Comparison of ENCODE assay signal across 21 cellular contexts in genomic region chr11:33317662-33318061, GRCh38. TPM values are rescaled to one million over a fixed set of nuclear protein-coding genes. Genes with fewer than 3 reads are reported as not detected.
DNase-seq lines count a peak whose midpoint lies in the region; ATAC-seq, FAIRE-seq and TF ChIP-seq lines count a peak whose summit lies in the region.
"Had no signal": no experiment of that assay in that cellular context is flagged by ENCODE, and none has a peak within 500 bp of the region (broad histone marks: within the 10 kb centered on the region; RNA-seq: fewer than 3 reads in every experiment).

No MANE protein-coding gene starts in this region.

- H3K27ac Mint-ChIP-seq in CD4-positive, CD25-positive, alpha-beta regulatory T cell, result peak overlapping the region in 2 of 3 donors; percentile 50 to 78
- H3K27ac Mint-ChIP-seq: mesothelial cell of epicardium, nephron progenitor cell, T-cell had no signal

- 55 to 73% methylated on average over 1 of the region's 1 CpG for WGBS in transverse colon (ENCODE audit: low coverage in 1 of 2), 2 donors

- no peaks in the 10 kb centered on the region for H3K9me3 Mint-ChIP-seq in CD4-positive, CD25-positive, alpha-beta regulatory T cell
- H3K9me3 Mint-ChIP-seq: central memory CD8-positive, alpha-beta T cell; mesothelial cell of epicardium; nephron progenitor cell; T-cell had no signal

- H3K9me3 ChIP-seq in CD4-positive, CD25-positive, alpha-beta regulatory T cell (ENCODE audit: control insufficient read depth in 2 of 2, low read length in 2 of 2), result no peaks in the 10 kb centered on the region
- H3K9me3 ChIP-seq in transverse colon, result no peaks in the 10 kb centered on the region
- H3K9me3 ChIP-seq: thyroid gland had no signal

- H3K4me1 ChIP-seq in CD4-positive, CD25-positive, alpha-beta regulatory T cell (ENCODE audit: control insufficient read depth, insufficient read depth, low read length, poor library complexity, severe bottlenecking), result no peaks in the 10 kb centered on the region
- H3K4me1 ChIP-seq in foreskin keratinocyte, result peaks cover 7% of the 10 kb centered on the region
- peaks cover 5 to 56% (median 14%) of the 10 kb centered on the region in 4 donors for H3K4me1 ChIP-seq in transverse colon

- no peak for TF ChIP-seq POLR2A in transverse colon (IDR thresholded peaks at IDR 0.05)

- no peak for TF ChIP-seq EP300 in transverse colon (IDR thresholded peaks at IDR 0.05; ENCODE audit: low read depth)

- H3K27me3 Mint-ChIP-seq in CD4-positive, CD25-positive, alpha-beta regulatory T cell, result no peaks in the 10 kb centered on the region
- H3K27me3 Mint-ChIP-seq: central memory CD8-positive, alpha-beta T cell; T-cell had no signal

- H3K27me3 ChIP-seq in CD4-positive, CD25-positive, alpha-beta regulatory T cell (ENCODE audit: control insufficient read depth, insufficient read depth, low read length), result no peaks in the 10 kb centered on the region
- H3K27me3 ChIP-seq in foreskin keratinocyte (no peaks in the 10 kb centered on the region), transverse colon (no peaks in the 10 kb centered on the region)
- H3K27me3 ChIP-seq: thyroid gland had no signal

- H3K4me3 ChIP-seq in CD4-positive, CD25-positive, alpha-beta regulatory T cell (ENCODE audit: low read depth, low read length), result no peak overlapping the region
- no peak overlapping the region for H3K4me3 ChIP-seq in transverse colon
- H3K4me3 ChIP-seq: thyroid gland had no signal

- in situ Hi-C loops in transverse colon (cut with MboI; ENCODE audit: low pct_ligation_motif_present in 1 of 4, low pct_unique_long_range_greater_than_20kb in 1 of 4, low sequenced_read_pairs in 3 of 4), result no loop called here

- no peak overlapping the region for H3K4me3 Mint-ChIP-seq in CD4-positive, CD25-positive, alpha-beta regulatory T cell
- H3K4me3 Mint-ChIP-seq: central memory CD8-positive, alpha-beta T cell; mesothelial cell of epicardium; nephron progenitor cell; T-cell had no signal

- no peak for ATAC-seq in CD4-positive, CD25-positive, alpha-beta regulatory T cell (ENCODE audit: low read depth in 2 of 2)
- ATAC-seq in foreskin keratinocyte, result peak; percentile 86
- ATAC-seq: T-cell had no signal

- no peak for FAIRE-seq in GM19239 (lab: Jason Lieb, UNC)
- FAIRE-seq: D721Med, kidney had no signal

- no peak overlapping the region for H3K27ac ChIP-seq in CD4-positive, CD25-positive, alpha-beta regulatory T cell (ENCODE audit: insufficient read depth, low read length, poor library complexity, severe bottlenecking)
- no peak overlapping the region for H3K27ac ChIP-seq in foreskin keratinocyte
- no peak overlapping the region for H3K27ac ChIP-seq in transverse colon
- H3K27ac ChIP-seq: WERI-Rb-1 had no signal

- H3K4me1 Mint-ChIP-seq in CD4-positive, CD25-positive, alpha-beta regulatory T cell, result peaks cover 6 to 28% (median 13%) of the 10 kb centered on the region in 4 donors
- H3K4me1 Mint-ChIP-seq: mesothelial cell of epicardium, nephron progenitor cell had no signal

- H3K36me3 Mint-ChIP-seq in CD4-positive, CD25-positive, alpha-beta regulatory T cell, result peaks cover 6% of the 10 kb centered on the region
- H3K36me3 Mint-ChIP-seq: mesothelial cell of epicardium had no signal

- DNase-seq in CD4-positive, CD25-positive, alpha-beta regulatory T cell, result no peak
- DNase-seq in EL (peak; percentile 46), RKO (ENCODE audit: low spot score) (peak; percentile 89), foreskin keratinocyte (peak; percentile 13 to 47), GM19239 (ENCODE audit: insufficient read length, low spot score) (no peak), transverse colon (no peak), NCI-H526 (lab: John Stamatoyannopoulos, UW) (no peak)
- DNase-seq in activated CD8-positive, alpha-beta memory T cell treated with anti-CD3 and anti-CD28 coated beads, Interleukin-2, amount 50 U/mL, for 48 hours, result no peak
- DNase-seq: activated CD8-positive, alpha-beta memory T cell treated with anti-CD3 and anti-CD28 coated beads for 24 hours; effector CD4-positive, alpha-beta T cell; hippocampal formation; kidney; NCI-H146; nephron progenitor cell; SHP77; T-cell; thyroid gland; WERI-Rb-1 had no signal

- intact Hi-C loops in transverse colon (cut with DNase I; ENCODE audit: low total_unique reads), result no loop called here

- no peak for TF ChIP-seq CTCF in foreskin keratinocyte (conservative IDR thresholded peaks at IDR 0.05)
- no peak for TF ChIP-seq CTCF in transverse colon (IDR thresholded peaks at IDR 0.05)

- H3K36me3 ChIP-seq in CD4-positive, CD25-positive, alpha-beta regulatory T cell (ENCODE audit: control insufficient read depth, insufficient read depth, low read length), result no peaks in the 10 kb centered on the region
- H3K36me3 ChIP-seq in transverse colon, result no peaks in the 10 kb centered on the region
- H3K36me3 ChIP-seq: thyroid gland, WERI-Rb-1 had no signal

RNA-seq across cellular contexts. Expression of gene KIAA1549L, which starts 58.2 kb away (rescaled TPM):
- total RNA-seq in CD4-positive, CD25-positive, alpha-beta regulatory T cell, result not detected
- polyA plus RNA-seq in CD4-positive, CD25-positive, alpha-beta regulatory T cell, result not detected
- 5.6 and 18.4 TPM in 2 replicates for total RNA-seq in foreskin keratinocyte
- polyA plus RNA-seq in foreskin keratinocyte, result 1.1 and 2.5 TPM in 2 replicates
- total RNA-seq in transverse colon, result under 1 TPM in 3 of 4 donors, not detected in 1; under 0.01 to 0.20 (median 0.16) TPM

Comparison
In these comparisons a context has a peak if more than half of its experiments do, and no peak if none do; other contexts are left out.
1. DNase-seq: peak in EL (single experiment), RKO (single experiment) and foreskin keratinocyte (2 of 2); none in CD4-positive, CD25-positive, alpha-beta regulatory T cell (0 of 3), activated CD8-positive, alpha-beta memory T cell treated with anti-CD3 and anti-CD28 coated beads, Interleukin-2, amount 50 U/mL, for 48 hours (single experiment), GM19239 (single experiment), transverse colon (single experiment) and NCI-H526 (0 of 2).